1 cellular context compared by ENCODE assay signal in genomic region chr3:43670635-43671522, GRCh38.
TF ChIP-seq lines count a peak whose summit lies in the region.

No MANE protein-coding gene starts in this region.

TF ChIP-seq in K562, 482 proteins besides CTCF, POLR2A, EP300 and RAD21 (continued from another document):
- no peak for TF ChIP-seq ZFP30 (CRISPR knock-in tag; IDR thresholded peaks at IDR 0.05; ENCODE audit: borderline replicate concordance)
- no peak for TF ChIP-seq LCOR (CRISPR knock-in tag; IDR thresholded peaks at IDR 0.05)
- no peak for TF ChIP-seq GTF2F1 (IDR thresholded peaks at IDR 0.05; ENCODE audit: low read depth, low read length)
- peak; percentile 76 for TF ChIP-seq GATA2 (CRISPR knock-in tag; IDR thresholded peaks at IDR 0.05)
- peak in 1 of 2 experiments; percentile 82; a peak in 2 of 4 replicates for TF ChIP-seq RCOR1 (IDR thresholded peaks at IDR 0.05; ENCODE audit: borderline replicate concordance in 1 of 2, low read depth in 2 of 2, low read length in 2 of 2)
- no peak for TF ChIP-seq PHF8 (IDR thresholded peaks at IDR 0.05; ENCODE audit: borderline replicate concordance, low read length)
- TF ChIP-seq L3MBTL2 (IDR thresholded peaks at IDR 0.05) = peak; percentile 59
- TF ChIP-seq ZNF699 (CRISPR knock-in tag; IDR thresholded peaks at IDR 0.05; ENCODE audit: insufficient replicate concordance) = peak; percentile 68
- TF ChIP-seq ZEB2 (IDR thresholded peaks at IDR 0.05) = peak; percentile 71
- peak; percentile 92 for TF ChIP-seq HSF4 (CRISPR knock-in tag; IDR thresholded peaks at IDR 0.05; ENCODE audit: borderline replicate concordance)
- TF ChIP-seq ZNF639 (CRISPR knock-in tag; conservative IDR thresholded peaks at IDR 0.05 in 1 of 2, IDR thresholded peaks at IDR 0.05 in 1 of 2) = peak in 1 of 2 experiments; percentile 53; a peak in 1 of 4 replicates
- 0 out of 4 replicates have a peak, but pooled peaks of 1 of the 2 experiments have one; percentile 40 for TF ChIP-seq SRF (CRISPR knock-in tag; IDR thresholded peaks at IDR 0.05)
- TF ChIP-seq BCLAF1 (IDR thresholded peaks at IDR 0.05; ENCODE audit: borderline replicate concordance in 1 of 2, control insufficient read depth in 1 of 2, low read depth in 2 of 2, low read length in 1 of 2) = 0 out of 4 replicates have a peak, but pooled peaks of 1 of the 2 experiments have one; percentile 17
- TF ChIP-seq CTBP1 (IDR thresholded peaks at IDR 0.05; ENCODE audit: borderline replicate concordance) = no peak; the same call in 1 of the 2 replicates
- peak in 1 of 2 experiments; percentile 50; a peak in 1 of 4 replicates for TF ChIP-seq NONO (IDR thresholded peaks at IDR 0.05; ENCODE audit: low read depth in 2 of 2, low read length in 1 of 2)
- TF ChIP-seq ZNF75A (CRISPR knock-in tag; IDR thresholded peaks at IDR 0.05) = 0 out of 2 replicates have a peak, but pooled peaks have one; percentile 42
- peak; percentile 91 for TF ChIP-seq NCOR1 (IDR thresholded peaks at IDR 0.05)
- peak; percentile 96 for TF ChIP-seq DPF2 (IDR thresholded peaks at IDR 0.05)
- TF ChIP-seq MNT (conservative IDR thresholded peaks at IDR 0.05) = peak in 1 of 2 experiments; percentile 54; a peak in 2 of 4 replicates
- no peak for TF ChIP-seq KDM5B (IDR thresholded peaks at IDR 0.05; ENCODE audit: insufficient replicate concordance, low read depth, low read length)
- no peak for TF ChIP-seq TAF7 (tag; IDR thresholded peaks at IDR 0.05)
- no peak; the same call in 1 of the 2 replicates for TF ChIP-seq KAT7 (CRISPR knock-in tag; IDR thresholded peaks at IDR 0.05; ENCODE audit: borderline replicate concordance)
- TF ChIP-seq NRF1 (conservative IDR thresholded peaks at IDR 0.05 in 1 of 2, IDR thresholded peaks at IDR 0.05 in 1 of 2) = peak; percentile 34 to 52; a peak in 3 of 4 replicates
- no peak for TF ChIP-seq SRSF7 (optimal IDR thresholded peaks at IDR 0.05; ENCODE audit: low read depth, low read length)
- TF ChIP-seq KDM2B (CRISPR knock-in tag; IDR thresholded peaks at IDR 0.05) = no peak
- no peak for TF ChIP-seq ID3 (CRISPR knock-in tag; IDR thresholded peaks at IDR 0.05)
- peak; percentile 56; the same call in 1 of the 2 replicates for TF ChIP-seq ID3 (tag; IDR thresholded peaks at IDR 0.05)
- peak; percentile 65 for TF ChIP-seq SMAD4 (CRISPR knock-in tag; conservative IDR thresholded peaks at IDR 0.05)
- peak; percentile 66 for TF ChIP-seq HDAC3 (IDR thresholded peaks at IDR 0.05; ENCODE audit: borderline replicate concordance, partially characterized antibody)
- TF ChIP-seq KLF16 (IDR thresholded peaks at IDR 0.05) = peak; percentile 85
- peak; percentile 75 for TF ChIP-seq MAFF (IDR thresholded peaks at IDR 0.05; ENCODE audit: low read length)
- TF ChIP-seq TCF3 (CRISPR knock-in tag; IDR thresholded peaks at IDR 0.05) = peak; percentile 87
- TF ChIP-seq ZNF644 (tag; IDR thresholded peaks at IDR 0.05; ENCODE audit: low read depth) = peak; percentile 79
- peak; percentile 68 for TF ChIP-seq CREM (IDR thresholded peaks at IDR 0.05; ENCODE audit: low read depth)
- no peak for TF ChIP-seq SMAD2 (IDR thresholded peaks at IDR 0.05; ENCODE audit: low read depth, low read length)
- TF ChIP-seq ATF7 (IDR thresholded peaks at IDR 0.05) = peak; percentile 5
- TF ChIP-seq ZBTB5 (IDR thresholded peaks at IDR 0.05) = no peak
- TF ChIP-seq PBX2 (CRISPR knock-in tag; IDR thresholded peaks at IDR 0.05; ENCODE audit: low read depth) = no peak
- peak; percentile 28 for TF ChIP-seq PBX2 (tag; conservative IDR thresholded peaks at IDR 0.05; ENCODE audit: low read depth)
- 0 out of 2 replicates have a peak, but pooled peaks have one; percentile 21 for TF ChIP-seq ZBTB33 (CRISPR knock-in tag; IDR thresholded peaks at IDR 0.05)
- TF ChIP-seq KAT8 (IDR thresholded peaks at IDR 0.05; ENCODE audit: low read depth) = no peak
- peak in 1 of 2 experiments; percentile 43; a peak in 1 of 4 replicates for TF ChIP-seq TEAD1 (CRISPR knock-in tag; IDR thresholded peaks at IDR 0.05)
- peak; percentile 91 for TF ChIP-seq ZNF316 (IDR thresholded peaks at IDR 0.05)
- peak; percentile 90 for TF ChIP-seq SMARCE1 (IDR thresholded peaks at IDR 0.05)
- TF ChIP-seq ZBTB17 (CRISPR knock-in tag; IDR thresholded peaks at IDR 0.05) = peak; percentile 83
- TF ChIP-seq IRF9 (tag; IDR thresholded peaks at IDR 0.05) = 0 out of 2 replicates have a peak, but pooled peaks have one; percentile 6
- TF ChIP-seq CC2D1A (IDR thresholded peaks at IDR 0.05) = peak; percentile 66; the same call in 1 of the 2 replicates
- TF ChIP-seq MYC (IDR thresholded peaks at IDR 0.05; ENCODE audit: low read depth, low read length) = peak; percentile 44
- no peak for TF ChIP-seq MYC (CRISPR knock-in tag; IDR thresholded peaks at IDR 0.05; ENCODE audit: borderline replicate concordance, low read depth)
- TF ChIP-seq EHMT2 (IDR thresholded peaks at IDR 0.05) = peak; percentile 90
- TF ChIP-seq NCOA2 (IDR thresholded peaks at IDR 0.05; ENCODE audit: partially characterized antibody in 2 of 2) = peak in 1 of 2 experiments; percentile 40
- TF ChIP-seq CXXC5 (CRISPR knock-in tag; IDR thresholded peaks at IDR 0.05) = peak; percentile 71
- no peak for TF ChIP-seq POLR2G (IDR thresholded peaks at IDR 0.05; ENCODE audit: low read depth, low read length)
- no peak for TF ChIP-seq E2F3 (CRISPR knock-in tag; IDR thresholded peaks at IDR 0.05)
- TF ChIP-seq POLR2AphosphoS5 (IDR thresholded peaks at IDR 0.05; ENCODE audit: control insufficient read depth, insufficient read depth, low read depth, low read length) = peak; percentile 84
- TF ChIP-seq ATF1 (CRISPR knock-in tag; IDR thresholded peaks at IDR 0.05) = no peak
- TF ChIP-seq ATF1 (tag; IDR thresholded peaks at IDR 0.05) = peak; percentile 55
- peak; percentile 43 to 71; a peak in 2 of 4 replicates for TF ChIP-seq TBL1XR1 (IDR thresholded peaks at IDR 0.05; ENCODE audit: low read length in 2 of 2)
